ENCODE assay signal across 17 cellular contexts in genomic region chr2:178783889-178784288, GRCh38. TPM values are rescaled to one million over a fixed set of nuclear protein-coding genes. Genes with fewer than 3 reads are reported as not detected.
DNase-seq lines count a peak whose midpoint lies in the region; ATAC-seq and TF ChIP-seq lines count a peak whose summit lies in the region.
"Had no signal": no experiment of that assay in that cellular context is flagged by ENCODE, and none has a peak within 500 bp of the region (broad histone marks: within the 10 kb centered on the region; RNA-seq: fewer than 3 reads in every experiment).

No MANE protein-coding gene starts in this region.

- H3K4me1 ChIP-seq in right atrium auricular region (peaks cover 0 to 8% of the 10 kb centered on the region in 2 donors), heart left ventricle (peaks cover 0 to 64% (median 2%) of the 10 kb centered on the region in 12 donors), aorta (ENCODE audit: control insufficient read depth in 1 of 2, insufficient read depth in 2 of 2, low read length in 2 of 2) (no peaks in the 10 kb centered on the region)
- H3K4me1 ChIP-seq: BLaER1, Caco-2 had no signal

- H3K36me3 ChIP-seq in right atrium auricular region (peaks cover 88% of the 10 kb centered on the region), heart left ventricle (peaks cover 0 to 100% (median 81%) of the 10 kb centered on the region in 9 donors), aorta (ENCODE audit: control insufficient read depth in 1 of 2, insufficient read depth in 2 of 2, low read length in 1 of 2) (no peaks in the 10 kb centered on the region)
- H3K36me3 ChIP-seq: BLaER1 had no signal

- TF ChIP-seq POLR2A in heart left ventricle (IDR thresholded peaks at IDR 0.05): no peak

- no peaks in the 10 kb centered on the region for H3K27me3 ChIP-seq in right atrium auricular region
- H3K27me3 ChIP-seq in heart left ventricle: no peaks in the 10 kb centered on the region
- peaks cover 0 to 1% of the 10 kb centered on the region in 2 donors for H3K27me3 ChIP-seq in aorta (ENCODE audit: control insufficient read depth in 1 of 2, insufficient read depth in 2 of 2, low read length in 1 of 2)
- H3K27me3 ChIP-seq: BLaER1 had no signal

- WGBS in heart left ventricle, 4 donors: 63 to 71% (median 70%) methylated on average over 10 of the region's 10 CpGs
- WGBS in aorta, 2 donors: 95 to 96% methylated on average over 10 of the region's 10 CpGs

- intact Hi-C loops in Right ventricle myocardium inferior (cut with DNase I) (no loop called here), heart left ventricle (cut with DNase I) (no loop called here), left cardiac atrium (cut with DNase I) (no loop called here), aorta (cut with DNase I) (no loop called here)

- H3K4me3 ChIP-seq in right atrium auricular region (no peak overlapping the region), heart left ventricle (no peak overlapping the region), aorta (ENCODE audit: low read length in 2 of 2) (no peak overlapping the region)
- H3K4me3 ChIP-seq: BLaER1, GM23248 had no signal

- DNase-seq in Right ventricle myocardium inferior (ENCODE audit: missing footprints): no peak
- no peak for DNase-seq in right atrium auricular region (ENCODE audit: low spot score)
- DNase-seq in heart left ventricle: no peak
- no peak for DNase-seq in left cardiac atrium
- DNase-seq in aorta: no peak
- no peak for DNase-seq in NCI-H187 (lab: John Stamatoyannopoulos, UW)
- DNase-seq: Caco-2; CD4-positive, CD25-positive, alpha-beta regulatory T cell; CD8-positive, alpha-beta T cell; DMS153; DND-41; GM23248; H7; HCEC 1CT had no signal

- no peak for TF ChIP-seq CTCF in right atrium auricular region (IDR thresholded peaks at IDR 0.05)
- TF ChIP-seq CTCF in heart left ventricle (IDR thresholded peaks at IDR 0.05): no peak

- H3K27ac ChIP-seq in right atrium auricular region: no peak overlapping the region
- H3K27ac ChIP-seq in heart left ventricle: peak overlapping the region in 2 of 12 donors; percentile 5 to 40
- no peak overlapping the region for H3K27ac ChIP-seq in aorta (ENCODE audit: low read depth in 1 of 2, low read length in 2 of 2)
- H3K27ac ChIP-seq: 22Rv1, BLaER1, C4-2B, GM23248 had no signal

- H3K9me3 ChIP-seq in right atrium auricular region (no peaks in the 10 kb centered on the region), heart left ventricle (no peaks in the 10 kb centered on the region), aorta (ENCODE audit: control insufficient read depth, low read length) (no peaks in the 10 kb centered on the region)
- H3K9me3 ChIP-seq: BLaER1, Caco-2 had no signal

- peak; percentile 40 for ATAC-seq in Right ventricle myocardium inferior
- peak in 3 of 4 donors; percentile 23 to 59 (median 34) for ATAC-seq in heart left ventricle
- no peak for ATAC-seq in left cardiac atrium
- peak; percentile 11 for ATAC-seq in aorta (ENCODE audit: low FRiP score)
- ATAC-seq: CD8-positive, alpha-beta T cell had no signal

RNA-seq across cellular contexts. Expression of gene TTN, which starts 23.3 kb away (rescaled TPM):
- total RNA-seq in Right ventricle myocardium inferior: 3,032 TPM
- 1,000 to 10,000 TPM; 1,330 to 3,257 TPM for total RNA-seq in right atrium auricular region
- total RNA-seq in heart left ventricle: 1,000 to 10,000 TPM; 2,645 to 4,653 (median 3,666) TPM
- polyA plus RNA-seq in heart left ventricle: 100 to 1,000 TPM; 136 to 653 TPM
- total RNA-seq in left cardiac atrium: 1,000 to 10,000 TPM; 1,545 to 1,612 TPM
- total RNA-seq in aorta: 10 to 100 TPM in 1 of 2 donors, 1 to 10 TPM in 1; 4.8 to 41.7 TPM
- polyA plus RNA-seq in aorta: 1 to 10 TPM in 1 of 2 donors, under 1 TPM in 1; 0.63 to 1.3 TPM
- total RNA-seq: GM23248 had no signal

Comparison
In these comparisons a context has a peak if more than half of its experiments do, and no peak if none do; other contexts are left out.
1. ATAC-seq: peak in Right ventricle myocardium inferior (single experiment), heart left ventricle (3 of 4) and aorta (single experiment); none in left cardiac atrium (0 of 2).
2. RNA of gene TTN, which starts 23.3 kb away (total RNA-seq): 2,645 to 4,653 TPM in heart left ventricle, 1,330 to 3,257 TPM in right atrium auricular region, 3,032 TPM in Right ventricle myocardium inferior (single experiment) and 1,545 to 1,612 TPM in left cardiac atrium; 4.8 to 41.7 TPM in aorta; every median in the first group is over 10 times any median in the second.